ENCODE assay signal across 11 cellular contexts in genomic region chr5:131281868-131282234, GRCh38. TPM values are rescaled to one million over a fixed set of nuclear protein-coding genes. Genes with fewer than 3 reads are reported as not detected.
DNase-seq lines count a peak whose midpoint lies in the region; ATAC-seq, FAIRE-seq and TF ChIP-seq lines count a peak whose summit lies in the region.
"Had no signal": no experiment of that assay in that cellular context is flagged by ENCODE, and none has a peak within 500 bp of the region (broad histone marks: within the 10 kb centered on the region; RNA-seq: fewer than 3 reads in every experiment).

No MANE protein-coding gene starts in this region.

- H3K4me3 Mint-ChIP-seq in activated T-cell treated with anti-CD3 and anti-CD28 coated beads, Interleukin-2, amount 50 U/mL, for 24 hours: peak overlapping the region; percentile 72
- peak overlapping the region; percentile 93 for H3K4me3 Mint-ChIP-seq in activated T-helper 17 cell treated with anti-CD3 and anti-CD28 coated beads, Interleukin-2, amount 50 U/mL, for 72 hours

- no peak for TF ChIP-seq RAD21 in liver (IDR thresholded peaks at IDR 0.05)

- WGBS in liver: 24% methylated on average over 2 of the region's 2 CpGs
- 81% methylated on average over 2 of the region's 2 CpGs for WGBS in thymus
- WGBS in aorta, 2 donors: 48 to 50% methylated on average over 2 of the region's 2 CpGs

- H3K4me3 ChIP-seq in liver (ENCODE audit: low read depth in 1 of 3, low read length in 3 of 3): peak overlapping the region in 2 of 3 donors; percentile 12 to 23
- H3K4me3 ChIP-seq in thymus (ENCODE audit: low read length): no peak overlapping the region
- no peak overlapping the region for H3K4me3 ChIP-seq in aorta (ENCODE audit: low read length in 2 of 2)

- H3K27ac Mint-ChIP-seq in activated T-cell treated with anti-CD3 and anti-CD28 coated beads, Interleukin-2, amount 50 U/mL, for 24 hours: peak overlapping the region; percentile 93
- H3K27ac Mint-ChIP-seq in activated T-helper 17 cell treated with anti-CD3 and anti-CD28 coated beads, Interleukin-2, amount 50 U/mL, for 72 hours: peak overlapping the region; percentile 99

- H3K36me3 ChIP-seq in liver (ENCODE audit: control insufficient read depth in 4 of 4, insufficient read depth in 3 of 4, low read depth in 1 of 4, low read length in 3 of 4) (no peaks in the 10 kb centered on the region), thymus (ENCODE audit: control insufficient read depth, insufficient read depth) (no peaks in the 10 kb centered on the region), aorta (ENCODE audit: control insufficient read depth in 1 of 2, insufficient read depth in 2 of 2, low read length in 1 of 2) (no peaks in the 10 kb centered on the region)

- peaks cover 9 to 17% (median 11%) of the 10 kb centered on the region in 4 donors for H3K4me1 ChIP-seq in liver (ENCODE audit: control insufficient read depth in 4 of 4, insufficient read depth in 4 of 4, low read length in 3 of 4)
- H3K4me1 ChIP-seq in thymus (ENCODE audit: control insufficient read depth, insufficient read depth, low read length): peaks cover 2% of the 10 kb centered on the region
- no peaks in the 10 kb centered on the region for H3K4me1 ChIP-seq in aorta (ENCODE audit: control insufficient read depth in 1 of 2, insufficient read depth in 2 of 2, low read length in 2 of 2)

- H3K27ac ChIP-seq in liver (ENCODE audit: low read depth in 1 of 2, low read length in 2 of 2) (peak overlapping the region; percentile 9 to 65), thymus (ENCODE audit: low read depth) (peak overlapping the region; percentile 61), aorta (ENCODE audit: low read depth in 1 of 2, low read length in 2 of 2) (no peak overlapping the region)

- H3K4me1 Mint-ChIP-seq in activated T-cell treated with anti-CD3 and anti-CD28 coated beads, Interleukin-2, amount 50 U/mL, for 24 hours (ENCODE audit: low read depth): peaks cover 93% of the 10 kb centered on the region
- peaks cover 50% of the 10 kb centered on the region for H3K4me1 Mint-ChIP-seq in activated T-helper 17 cell treated with anti-CD3 and anti-CD28 coated beads, Interleukin-2, amount 50 U/mL, for 72 hours

- H3K27me3 ChIP-seq in liver (ENCODE audit: control insufficient read depth in 4 of 4, insufficient read depth in 4 of 4, low read length in 3 of 4): no peaks in the 10 kb centered on the region
- H3K27me3 ChIP-seq in thymus (ENCODE audit: control insufficient read depth, insufficient read depth): peaks cover 3% of the 10 kb centered on the region
- H3K27me3 ChIP-seq in aorta (ENCODE audit: control insufficient read depth in 1 of 2, insufficient read depth in 2 of 2, low read length in 1 of 2): no peaks in the 10 kb centered on the region

- H3K9me3 ChIP-seq in liver (ENCODE audit: control insufficient read depth in 4 of 4, low read length in 3 of 4) (no peaks in the 10 kb centered on the region), thymus (ENCODE audit: control insufficient read depth) (no peaks in the 10 kb centered on the region), aorta (ENCODE audit: control insufficient read depth, low read length) (no peaks in the 10 kb centered on the region)

- no peaks in the 10 kb centered on the region for H3K27me3 Mint-ChIP-seq in activated T-cell treated with anti-CD3 and anti-CD28 coated beads, Interleukin-2, amount 50 U/mL, for 24 hours
- H3K27me3 Mint-ChIP-seq in activated T-helper 17 cell treated with anti-CD3 and anti-CD28 coated beads, Interleukin-2, amount 50 U/mL, for 72 hours: no peaks in the 10 kb centered on the region

- H3K36me3 Mint-ChIP-seq in activated T-cell treated with anti-CD3 and anti-CD28 coated beads, Interleukin-2, amount 50 U/mL, for 24 hours (ENCODE audit: low read depth): peaks cover 66% of the 10 kb centered on the region
- peaks cover 82% of the 10 kb centered on the region for H3K36me3 Mint-ChIP-seq in activated T-helper 17 cell treated with anti-CD3 and anti-CD28 coated beads, Interleukin-2, amount 50 U/mL, for 72 hours (ENCODE audit: low read depth)

- H3K9ac ChIP-seq in liver (ENCODE audit: low read depth in 1 of 2, low read length in 2 of 2): peak overlapping the region; percentile 55 to 56

- intact Hi-C loops in aorta (cut with DNase I): no loop called here

- FAIRE-seq in frontal cortex (lab: Jason Lieb, UNC): no peak

- DNase-seq in activated T-cell treated with anti-CD3 and anti-CD28 coated beads, Interleukin-2, amount 50 U/mL, for 24 hours: no peak
- no peak for DNase-seq in activated T-cell treated with anti-CD3 and anti-CD28 coated beads, Interleukin-2, amount 50 U/mL, for 1 hour
- no peak for DNase-seq in frontal cortex (ENCODE audit: low spot score in 2 of 2)
- DNase-seq in aorta: no peak
- no peak for DNase-seq in DMS79 (lab: John Stamatoyannopoulos, UW)
- DNase-seq: activated CD4-positive, alpha-beta T cell treated with anti-CD3 and anti-CD28 coated beads for 4 hours; kidney glomerular epithelial cell; NCI-H2029 treated with DMSO at 0.1 percent for 48 hours had no signal

- ATAC-seq in activated T-helper 17 cell treated with anti-CD3 and anti-CD28 coated beads, Interleukin-2, amount 50 U/mL, for 72 hours (replicated peaks): no peak
- no peak for ATAC-seq in aorta (ENCODE audit: low FRiP score)

- H3K9me3 Mint-ChIP-seq in activated T-cell treated with anti-CD3 and anti-CD28 coated beads, Interleukin-2, amount 50 U/mL, for 24 hours: no peaks in the 10 kb centered on the region
- H3K9me3 Mint-ChIP-seq in activated T-helper 17 cell treated with anti-CD3 and anti-CD28 coated beads, Interleukin-2, amount 50 U/mL, for 72 hours: no peaks in the 10 kb centered on the region

- no peak for TF ChIP-seq CTCF in liver (IDR thresholded peaks at IDR 0.05; ENCODE audit: low read depth, low read length, missing input control)

TF ChIP-seq in liver, 16 proteins besides CTCF, POLR2A, EP300 and RAD21:
- no peak for TF ChIP-seq ATF3 (IDR thresholded peaks at IDR 0.05)
TF ChIP-seq in liver: peak in this region for 0.

RNA-seq across cellular contexts. Expression of gene CDC42SE2, which starts 18.0 kb away (rescaled TPM):
- 100 to 1,000 TPM; 107 to 110 TPM for total RNA-seq in activated T-helper 17 cell treated with anti-CD3 and anti-CD28 coated beads, Interleukin-2, amount 50 U/mL, for 72 hours
- total RNA-seq in liver (10 to 100 TPM; 20.1 to 31.7 TPM), frontal cortex (144 TPM), aorta (10 to 100 TPM; 20.4 to 25.6 TPM)
- polyA plus RNA-seq in liver (10 to 100 TPM in 1 of 2 donors, 1 to 10 TPM in 1; 7.8 to 13.9 TPM), thymus (60.6 TPM), aorta (10 to 100 TPM; 12.1 to 30.2 TPM)

Comparison
In these comparisons a context has a peak if more than half of its experiments do, and no peak if none do; other contexts are left out.
1. H3K27ac ChIP-seq: peak in liver (2 of 2) and thymus (single experiment); none in aorta (0 of 2).
2. H3K4me3 ChIP-seq: peak in liver (2 of 3); none in thymus (single experiment) and aorta (0 of 2).